28 cellular contexts compared by ENCODE assay signal in genomic region chr10:77077546-77077945, GRCh38.
DNase-seq lines count a peak whose midpoint lies in the region; ATAC-seq, FAIRE-seq and TF ChIP-seq lines count a peak whose summit lies in the region.
"Had no signal": no experiment of that assay in that cellular context is flagged by ENCODE, and none has a peak within 500 bp of the region (broad histone marks: within the 10 kb centered on the region; RNA-seq: fewer than 3 reads in every experiment).

No MANE protein-coding gene starts in this region.

- H3K9me3 ChIP-seq in right lobe of liver = no peaks in the 10 kb centered on the region
- H3K9me3 ChIP-seq in pancreas = no peaks in the 10 kb centered on the region
- H3K9me3 ChIP-seq: BE2C, BLaER1 had no signal

- H3K4me3 Mint-ChIP-seq in nephron = peak overlapping the region in 1 of 3 experiments; percentile 0
- H3K4me3 Mint-ChIP-seq: CD14-positive monocyte; CD4-positive, alpha-beta memory T cell; CD4-positive, CD25-positive, alpha-beta regulatory T cell; CD8-positive, alpha-beta memory T cell had no signal

- no peaks in the 10 kb centered on the region for H3K9me3 Mint-ChIP-seq in nephron
- H3K9me3 Mint-ChIP-seq: CD8-positive, alpha-beta memory T cell had no signal

- WGBS in right lobe of liver (ENCODE audit: insufficient coverage, low coverage, low lambda C conversion rate, missing lambda C conversion rate) = 71% methylated on average over 3 of the region's 5 CpGs
- 70 to 74% methylated on average over 5 of the region's 5 CpGs for WGBS in pancreas, 2 donors

- peak in 7 of 61 donors; percentile 6 to 62 (median 17) for DNase-seq in caudate nucleus (lab: John Stamatoyannopoulos, UW)
- peak; percentile 54 for DNase-seq in putamen (ENCODE audit: low spot score)
- no peak for DNase-seq in activated CD4-positive, alpha-beta T cell treated with anti-CD3 and anti-CD28 coated beads for 4 hours
- no peak for DNase-seq in right lobe of liver
- DNase-seq in activated T-cell treated with anti-CD3 and anti-CD28 coated beads for 4 hours = no peak
- no peak for DNase-seq in pancreas
- DNase-seq: 8988T; ACHN; BE2C; C1 segment of cervical spinal cord; CD4-positive, alpha-beta memory T cell; CD4-positive, CD25-positive, alpha-beta regulatory T cell; CD8-positive, alpha-beta memory T cell; COR-L47; DMS 273 treated with DMSO at 0.1 percent for 48 hours; DMS153; DMS53; DMS79; DND-41; EL; GDM1 had no signal

- FAIRE-seq in pancreas (lab: Jason Lieb, UNC) = no peak
- FAIRE-seq: A204.1, GM12878, GM12892, GM18507 had no signal

- H3K4me3 ChIP-seq in right lobe of liver (no peak overlapping the region), pancreas (no peak overlapping the region)
- H3K4me3 ChIP-seq: BLaER1, GM12878 had no signal

- peak overlapping the region; percentile 28 for H3K27ac ChIP-seq in caudate nucleus (ENCODE audit: low read depth, low read length)
- H3K27ac ChIP-seq in right lobe of liver = peak overlapping the region in 1 of 3 donors; percentile 91
- no peak overlapping the region for H3K27ac ChIP-seq in pancreas
- H3K27ac ChIP-seq: BLaER1 had no signal

- peaks cover under 1% of the 10 kb centered on the region for H3K27me3 Mint-ChIP-seq in nephron (ENCODE audit: low read depth)
- H3K27me3 Mint-ChIP-seq: CD4-positive, CD25-positive, alpha-beta regulatory T cell had no signal

- TF ChIP-seq CTCF in nephron (IDR thresholded peaks at IDR 0.05; ENCODE audit: unreplicated experiment in 3 of 3) = no peak
- TF ChIP-seq CTCF in right lobe of liver (IDR thresholded peaks at IDR 0.05) = no peak
- no peak for TF ChIP-seq CTCF in pancreas (IDR thresholded peaks at IDR 0.05)

- intact Hi-C loops in right lobe of liver (cut with DNase I) = no loop called here
- intact Hi-C loops in pancreas (cut with DNase I) = no loop called here

- no peak for TF ChIP-seq POLR2A in right lobe of liver (IDR thresholded peaks at IDR 0.05)

- H3K4me1 ChIP-seq in right lobe of liver (peaks cover 0 to 68% (median 11%) of the 10 kb centered on the region in 4 donors), pancreas (no peaks in the 10 kb centered on the region)
- H3K4me1 ChIP-seq: BE2C, BLaER1 had no signal

- no peaks in the 10 kb centered on the region for H3K36me3 ChIP-seq in right lobe of liver
- no peaks in the 10 kb centered on the region for H3K36me3 ChIP-seq in pancreas
- H3K36me3 ChIP-seq: BE2C, BLaER1 had no signal

- ATAC-seq in right lobe of liver = no peak
- ATAC-seq in pancreas = no peak
- ATAC-seq: GM12878 had no signal

- H3K36me3 Mint-ChIP-seq in nephron (ENCODE audit: low read depth) = no peaks in the 10 kb centered on the region
- H3K36me3 Mint-ChIP-seq: CD14-positive monocyte; CD4-positive, alpha-beta memory T cell; CD4-positive, CD25-positive, alpha-beta regulatory T cell; CD8-positive, alpha-beta memory T cell had no signal

- H3K27me3 ChIP-seq in right lobe of liver = no peaks in the 10 kb centered on the region
- H3K27me3 ChIP-seq in pancreas = no peaks in the 10 kb centered on the region
- H3K27me3 ChIP-seq: BE2C, BLaER1 had no signal

- peak overlapping the region; percentile 54 to 94 (median 91) for H3K27ac Mint-ChIP-seq in nephron
- H3K27ac Mint-ChIP-seq: CD14-positive monocyte; CD4-positive, alpha-beta memory T cell; CD4-positive, CD25-positive, alpha-beta regulatory T cell; CD8-positive, alpha-beta memory T cell had no signal

- H3K4me1 Mint-ChIP-seq in nephron = peaks cover 66% of the 10 kb centered on the region
- H3K4me1 Mint-ChIP-seq: CD4-positive, alpha-beta memory T cell; CD4-positive, CD25-positive, alpha-beta regulatory T cell; CD8-positive, alpha-beta memory T cell had no signal
